In genomic region chr15:81939604-81940440, GRCh38 we compare ENCODE assay signal across 9 cellular contexts.
DNase-seq lines count a peak whose midpoint lies in the region; ATAC-seq, FAIRE-seq and TF ChIP-seq lines count a peak whose summit lies in the region.
"Had no signal": no experiment of that assay in that cellular context is flagged by ENCODE, and none has a peak within 500 bp of the region (broad histone marks: within the 10 kb centered on the region; RNA-seq: fewer than 3 reads in every experiment).

No MANE protein-coding gene starts in this region.

- H3K4me2 ChIP-seq in PC-3 (ENCODE audit: low read length): no peak overlapping the region

- CTCF ChIA-PET in BJ (lab: Yijun Ruan, JAX) (interaction anchor here (0.6 to 1.5 kb wide), 9 partner anchors 9 to 459 kb away, joined by 3 to 7 read pairs (median 3); no protein-coding TSS in a partner anchor), PC-3 (lab: Charles Lee) (no interaction called here)

- FAIRE-seq in GM12891 (lab: Jason Lieb, UNC): peak; percentile 91

- H3K9me3 ChIP-seq in PC-3 (ENCODE audit: low read length) (no peaks in the 10 kb centered on the region), esophagus squamous epithelium (peaks cover 0 to 3% (median 0%) of the 10 kb centered on the region in 3 donors)

- H3K27ac ChIP-seq in PC-3 (ENCODE audit: low read length) (no peak overlapping the region), esophagus squamous epithelium (no peak overlapping the region)

- H3K36me3 ChIP-seq in BJ (ENCODE audit: control insufficient read depth, insufficient read depth, low read length) (no peaks in the 10 kb centered on the region), PC-3 (ENCODE audit: low read depth, low read length) (no peaks in the 10 kb centered on the region), esophagus squamous epithelium (no peaks in the 10 kb centered on the region)

- H3K4me1 ChIP-seq in PC-3 (ENCODE audit: insufficient read depth, low read length) (no peaks in the 10 kb centered on the region), esophagus squamous epithelium (no peaks in the 10 kb centered on the region)

- no peaks in the 10 kb centered on the region for H3K27me3 ChIP-seq in BJ (ENCODE audit: control insufficient read depth, insufficient read depth, low read length)
- peaks cover 5% of the 10 kb centered on the region; the same call in 1 of the 2 replicates for H3K27me3 ChIP-seq in PC-3 (ENCODE audit: low read length)
- H3K27me3 ChIP-seq in esophagus squamous epithelium: no peaks in the 10 kb centered on the region

- H3F3A ChIP-seq in PC-3 (ENCODE audit: low read length, unreplicated experiment): no peaks in the 10 kb centered on the region

- no peak overlapping the region for H3K4me3 ChIP-seq in BJ (ENCODE audit: low read depth, low read length)
- H3K4me3 ChIP-seq in PC-3 (ENCODE audit: low read length): no peak overlapping the region
- H3K4me3 ChIP-seq in esophagus squamous epithelium: no peak overlapping the region

- H2AFZ ChIP-seq in PC-3 (ENCODE audit: low read length): no peak overlapping the region

- 0 out of 2 replicates have a peak, but pooled peaks have one; percentile 27 for ATAC-seq in PC-3
- no peak for ATAC-seq in HG02852 (IDR thresholded peaks at IDR 0.05; ENCODE audit: unreplicated experiment)
- ATAC-seq: naive thymus-derived CD8-positive, alpha-beta T cell had no signal

- WGBS in esophagus squamous epithelium, 2 donors: 28 to 34% methylated on average over 5 of the region's 5 CpGs

- POLR2A ChIA-PET in BJ (lab: Charles Lee): interaction anchor here (0.7 kb wide), 2 partner anchors 160 to 1733 kb away, joined by 3 read pairs; no protein-coding TSS in a partner anchor
- POLR2A ChIA-PET in PC-3 (lab: Charles Lee; ENCODE audit: unreplicated experiment): no interaction called here

- no peak overlapping the region for H3K9ac ChIP-seq in PC-3 (ENCODE audit: low read length)

- intact Hi-C loops in PC-3 (cut with micrococcal nuclease) (loop anchor here (1.0 to 2.0 kb wide), 2 partner anchors 459 to 530 kb away; no protein-coding TSS in a partner anchor), esophagus squamous epithelium (cut with DNase I) (loop anchor here (10.0 kb wide), 1 partner anchor 455 kb away; no protein-coding TSS in a partner anchor)

- peak; percentile 56 for TF ChIP-seq CTCF in BJ (IDR thresholded peaks at IDR 0.05; ENCODE audit: insufficient read depth, low read depth, low read length)
- peak; percentile 84 for TF ChIP-seq CTCF in PC-3 (conservative IDR thresholded peaks at IDR 0.05; ENCODE audit: low read depth, low read length)
- peak; percentile 17 to 78 (median 50) for TF ChIP-seq CTCF in esophagus squamous epithelium (IDR thresholded peaks at IDR 0.05)

- no TSS peak for BruUV-seq in PC-3 (replicated peaks; lab: Mats Ljungman, UMichigan)

- no peaks in the 10 kb centered on the region for H4K20me1 ChIP-seq in PC-3 (ENCODE audit: low read length)

- DNase-seq in BJ (ENCODE audit: low read depth): no peak
- peak; percentile 22 for DNase-seq in GM12891 (ENCODE audit: insufficient read length, low spot score)
- peak; percentile 84 for DNase-seq in PC-3
- DNase-seq in esophagus squamous epithelium (lab: John Stamatoyannopoulos, UW): no peak
- peak; percentile 2 to 10 for DNase-seq in stimulated activated CD4-positive, alpha-beta T cell treated with anti-CD3 and anti-CD28 coated beads, Interleukin-4, amount 100 ng/mL, for 48 hours (ENCODE audit: low read depth in 2 of 2)
- no peak for DNase-seq in activated gamma-delta T cell (lab: John Stamatoyannopoulos, UW)
- DNase-seq in NCI-H69 (lab: John Stamatoyannopoulos, UW): no peak

- H3K79me2 ChIP-seq in PC-3 (ENCODE audit: low read length): no peaks in the 10 kb centered on the region

- TF ChIP-seq POLR2A in GM12891 (IDR thresholded peaks at IDR 0.05; ENCODE audit: low read depth, low read length) (no peak), esophagus squamous epithelium (IDR thresholded peaks at IDR 0.05) (no peak)

- no peaks in the 10 kb centered on the region for H3K9me2 ChIP-seq in PC-3 (replicated peaks; ENCODE audit: low read length)

TF ChIP-seq in GM12891, 5 proteins besides CTCF, POLR2A, EP300 and RAD21:
- TF ChIP-seq TAF1 (IDR thresholded peaks at IDR 0.05; ENCODE audit: low read depth, low read length) (no peak), SPI1 (IDR thresholded peaks at IDR 0.05; ENCODE audit: low read depth, low read length) (no peak), POLR2AphosphoS5 (IDR thresholded peaks at IDR 0.05; ENCODE audit: low read depth, low read length) (no peak), POU2F2 (IDR thresholded peaks at IDR 0.05; ENCODE audit: low read depth, low read length) (no peak), PAX5 (IDR thresholded peaks at IDR 0.05; ENCODE audit: insufficient read depth, low read length, severe bottlenecking) (no peak)

Comparison
In these comparisons a context has a peak if more than half of its experiments do, and no peak if none do; other contexts are left out.
1. DNase-seq: peak in GM12891 (single experiment), PC-3 (single experiment) and stimulated activated CD4-positive, alpha-beta T cell treated with anti-CD3 and anti-CD28 coated beads, Interleukin-4, amount 100 ng/mL, for 48 hours (2 of 2); none in BJ (single experiment), esophagus squamous epithelium (single experiment), activated gamma-delta T cell (single experiment) and NCI-H69 (single experiment).
2. Peak in every context shown above with its lines, with median percentiles within 50 percentile points of each other: CTCF ChIP-seq.